In genomic region chr10:102409604-102410426, GRCh38 we compare ENCODE assay signal across 9 cellular contexts. TPM values are rescaled to one million over a fixed set of nuclear protein-coding genes. Genes with fewer than 3 reads are reported as not detected.
DNase-seq lines count a peak whose midpoint lies in the region; ATAC-seq and TF ChIP-seq lines count a peak whose summit lies in the region.
"Had no signal": no experiment of that assay in that cellular context is flagged by ENCODE, and none has a peak within 500 bp of the region (broad histone marks: within the 10 kb centered on the region; RNA-seq: fewer than 3 reads in every experiment).

No MANE protein-coding gene starts in this region.

- no peaks in the 10 kb centered on the region for H3K36me3 ChIP-seq in CD4-positive, alpha-beta memory T cell (ENCODE audit: insufficient read depth, low read length)
- no peaks in the 10 kb centered on the region for H3K36me3 ChIP-seq in SK-N-MC (ENCODE audit: insufficient read depth, low read length)
- H3K36me3 ChIP-seq: pancreas had no signal

- POLR2A ChIA-PET in CD4-positive, alpha-beta memory T cell (lab: Charles Lee; ENCODE audit: partially characterized antibody), result interaction anchor here (0.8 to 4.1 kb wide), 9 partner anchors 10 to 91 kb away, joined by 3 to 23 read pairs (median 6); partner anchors contain the start of genes C10orf95, CUEDC2, FBXL15 and NFKB2

- H3K27ac ChIP-seq in CD4-positive, alpha-beta memory T cell (ENCODE audit: low read depth, low read length), result peak overlapping the region; percentile 22
- peak overlapping the region; percentile 19; the same call in 1 of the 2 replicates for H3K27ac ChIP-seq in SK-N-MC
- H3K27ac ChIP-seq: pancreas had no signal

- peaks cover 27% of the 10 kb centered on the region for H3K4me1 ChIP-seq in CD4-positive, alpha-beta memory T cell (ENCODE audit: insufficient read depth, low read length)
- H3K4me1 ChIP-seq: pancreas had no signal

- TF ChIP-seq CTCF in epithelial cell of proximal tubule (conservative IDR thresholded peaks at IDR 0.05; ENCODE audit: low read depth, low read length), result no peak
- no peak for TF ChIP-seq CTCF in neural crest cell (conservative IDR thresholded peaks at IDR 0.05)

- peaks cover 16 to 40% of the 10 kb centered on the region in 2 donors for H3K27me3 Mint-ChIP-seq in CD4-positive, alpha-beta memory T cell
- H3K27me3 Mint-ChIP-seq in neural crest cell (ENCODE audit: low read depth), result peaks cover 18% of the 10 kb centered on the region

- no peaks in the 10 kb centered on the region for H3K9me3 ChIP-seq in CD4-positive, alpha-beta memory T cell (ENCODE audit: control insufficient read depth in 1 of 2, low read length in 2 of 2)
- H3K9me3 ChIP-seq in SK-N-MC (ENCODE audit: low read depth, low read length), result no peaks in the 10 kb centered on the region
- H3K9me3 ChIP-seq: pancreas had no signal

- peak overlapping the region in 6 of 7 donors; percentile 18 to 91 (median 64) for H3K27ac Mint-ChIP-seq in CD4-positive, alpha-beta memory T cell
- H3K27ac Mint-ChIP-seq in neural crest cell (ENCODE audit: unreplicated experiment), result peak overlapping the region; percentile 10

- TF ChIP-seq POLR2A in GM18505 (IDR thresholded peaks at IDR 0.05; ENCODE audit: borderline replicate concordance, extremely low read depth, insufficient read depth, insufficient read length), result no peak

- DNase-seq in CD4-positive, alpha-beta memory T cell, result peak in 1 of 5 donors; percentile 38
- DNase-seq in SK-N-MC (ENCODE audit: low read depth, low spot score), result no peak
- DNase-seq in epithelial cell of proximal tubule (ENCODE audit: low read depth), result no peak
- no peak for DNase-seq in neural crest cell (ENCODE audit: low read depth, low spot score)
- no peak for DNase-seq in NCI-H1092 (lab: John Stamatoyannopoulos, UW)
- DNase-seq in left colon, result no peak

- H3K4me1 Mint-ChIP-seq in CD4-positive, alpha-beta memory T cell, result peaks cover 14 to 59% (median 22%) of the 10 kb centered on the region in 4 donors
- H3K4me1 Mint-ChIP-seq in neural crest cell, result peaks cover 69% of the 10 kb centered on the region

- CTCF ChIA-PET in CD4-positive, alpha-beta memory T cell (lab: Charles Lee; ENCODE audit: partially characterized antibody), result interaction anchor here (0.5 to 1.7 kb wide), 4 partner anchors 10 to 180 kb away, joined by 3 to 10 read pairs (median 5); no protein-coding TSS in a partner anchor

- peak overlapping the region; percentile 34 to 41 for H3K4me3 ChIP-seq in CD4-positive, alpha-beta memory T cell (ENCODE audit: low read length in 2 of 2)
- H3K4me3 ChIP-seq in SK-N-MC (peak overlapping the region; percentile 71), epithelial cell of proximal tubule (ENCODE audit: low read depth, low read length) (peak overlapping the region; percentile 41)

- H3K27me3 ChIP-seq in CD4-positive, alpha-beta memory T cell (ENCODE audit: insufficient read depth, low read length), result peaks cover 11% of the 10 kb centered on the region

- peak overlapping the region; percentile 53 to 88 (median 80) for H3K4me3 Mint-ChIP-seq in CD4-positive, alpha-beta memory T cell
- peak overlapping the region; percentile 82 for H3K4me3 Mint-ChIP-seq in neural crest cell

- no peak overlapping the region for H3K9ac ChIP-seq in SK-N-MC (ENCODE audit: insufficient read length)

- ATAC-seq in GM18505 (IDR thresholded peaks at IDR 0.05; ENCODE audit: unreplicated experiment) (no peak), GM21576 (IDR thresholded peaks at IDR 0.05; ENCODE audit: unreplicated experiment) (no peak), left colon (no peak)

- intact Hi-C loops in CD4-positive, alpha-beta memory T cell (cut with micrococcal nuclease), result no loop called here
- intact Hi-C loops in left colon (cut with DNase I, micrococcal nuclease), result no loop called here

- peaks cover 0 to 1% (median 0%) of the 10 kb centered on the region in 8 donors for H3K9me3 Mint-ChIP-seq in CD4-positive, alpha-beta memory T cell
- H3K9me3 Mint-ChIP-seq in neural crest cell, result no peaks in the 10 kb centered on the region

- H3K36me3 Mint-ChIP-seq in CD4-positive, alpha-beta memory T cell, result peaks cover 0 to 8% of the 10 kb centered on the region in 2 donors
- H3K36me3 Mint-ChIP-seq in neural crest cell (ENCODE audit: low read depth), result no peaks in the 10 kb centered on the region

RNA-seq across cellular contexts. Expression of gene PSD, which starts 8.8 kb away (rescaled TPM):
- total RNA-seq in CD4-positive, alpha-beta memory T cell, result 1 to 10 TPM; 4.9 to 5.4 TPM
- polyA plus RNA-seq in CD4-positive, alpha-beta memory T cell, result 1 to 10 TPM; 2.1 to 2.7 TPM
- total RNA-seq in epithelial cell of proximal tubule (0.43 and 0.52 TPM in 2 replicates), neural crest cell (36.1 and 37.4 TPM in 2 replicates), left colon (10 to 100 TPM in 1 of 2 donors, 1 to 10 TPM in 1; 4.1 to 26.1 TPM)

RNA-seq across cellular contexts. Expression of gene FBXL15, which starts 10.8 kb away (rescaled TPM):
- total RNA-seq in CD4-positive, alpha-beta memory T cell, result 10 to 100 TPM; 21.1 to 24.1 TPM
- 10 to 100 TPM; 27.5 to 44.5 TPM for polyA plus RNA-seq in CD4-positive, alpha-beta memory T cell
- 23.8 and 34.6 TPM in 2 replicates for total RNA-seq in epithelial cell of proximal tubule
- 24.8 and 25.6 TPM in 2 replicates for total RNA-seq in neural crest cell
- total RNA-seq in left colon, result 10 to 100 TPM; 22.5 to 27.8 TPM

RNA-seq across cellular contexts. Expression of gene NFKB2, which starts 14.3 kb away (rescaled TPM):
- total RNA-seq in CD4-positive, alpha-beta memory T cell, result 100 to 1,000 TPM; 146 to 147 TPM
- polyA plus RNA-seq in CD4-positive, alpha-beta memory T cell, result 10 to 100 TPM in 1 of 2 donors, 1 to 10 TPM in 1; 6.6 to 25.2 TPM
- total RNA-seq in epithelial cell of proximal tubule, result 73.9 and 84.9 TPM in 2 replicates
- 22.9 and 26.1 TPM in 2 replicates for total RNA-seq in neural crest cell
- 10 to 100 TPM; 17.0 to 37.6 TPM for total RNA-seq in left colon

RNA-seq across cellular contexts. Expression of gene CUEDC2, which starts 22.6 kb away (rescaled TPM):
- total RNA-seq in CD4-positive, alpha-beta memory T cell, result 10 to 100 TPM; 27.2 to 30.8 TPM
- polyA plus RNA-seq in CD4-positive, alpha-beta memory T cell, result 10 to 100 TPM; 52.0 to 57.5 TPM
- total RNA-seq in epithelial cell of proximal tubule (77.8 and 98.5 TPM in 2 replicates), neural crest cell (118 and 121 TPM in 2 replicates), left colon (10 to 100 TPM; 25.4 to 27.8 TPM)

RNA-seq across cellular contexts. Expression of gene C10orf95, which starts 41.5 kb away (rescaled TPM):
- total RNA-seq in CD4-positive, alpha-beta memory T cell, result 1 to 10 TPM in 1 of 2 experiments, under 1 TPM in 1; 0.89 to 1.6 TPM
- polyA plus RNA-seq in CD4-positive, alpha-beta memory T cell, result under 1 TPM; 0.41 to 0.42 TPM
- total RNA-seq in epithelial cell of proximal tubule (2.2 and 10.3 TPM in 2 replicates), neural crest cell (0.21 and 0.27 TPM in 2 replicates), left colon (1 to 10 TPM; 2.1 to 2.2 TPM)
